In the genomic region with DNA sequence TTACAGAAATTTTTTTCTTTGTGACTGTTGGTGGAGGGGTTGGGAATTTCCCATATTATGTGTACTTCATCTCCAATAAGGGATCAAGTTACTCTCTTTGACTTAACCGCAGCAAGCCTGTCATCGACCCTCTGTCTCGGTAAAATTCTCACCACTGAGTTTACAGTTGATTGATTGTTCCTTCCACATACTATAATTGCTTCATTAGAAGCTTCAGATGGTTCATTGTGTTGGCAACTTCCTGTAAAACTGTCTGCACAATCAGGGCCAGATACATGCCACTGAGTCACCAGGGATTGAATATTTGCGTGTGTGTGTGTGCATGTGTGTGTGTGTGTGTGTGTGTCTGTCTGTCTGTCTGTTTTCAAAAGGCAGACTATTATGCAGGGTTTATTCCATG, we compare ENCODE assay signal across 12 cellular contexts.
DNase-seq lines count a peak whose midpoint lies in the region; ATAC-seq, FAIRE-seq and TF ChIP-seq lines count a peak whose summit lies in the region.
"Had no signal": no experiment of that assay in that cellular context is flagged by ENCODE, and none has a peak within 500 bp of the region (broad histone marks: within the 10 kb centered on the region; RNA-seq: fewer than 3 reads in every experiment).

No MANE protein-coding gene starts in this region.

- DNase-seq in AG10803 (ENCODE audit: low read depth), result peak; percentile 81
- peak; percentile 51 for DNase-seq in HTR-8/SVneo (ENCODE audit: insufficient read length, low spot score)
- DNase-seq in SK-MEL-5 (ENCODE audit: low read depth, low spot score), result peak; percentile 69
- peak; percentile 17 for DNase-seq in fibroblast of the aortic adventitia (ENCODE audit: low read depth)
- no peak for DNase-seq in NCI-H2196 (lab: John Stamatoyannopoulos, UW; ENCODE audit: unreplicated experiment)
- no peak for DNase-seq in GM20000 (ENCODE audit: low spot score)
- no peak for DNase-seq in 8988T
- DNase-seq: activated CD4-positive, alpha-beta T cell treated with anti-CD3 and anti-CD28 coated beads, Interleukin-2, amount 50 U/mL, for 48 hours; activated gamma-delta T cell treated with Interleukin-2 at 50 U/mL for 16 hours; cerebellar nuclear complex had no signal

- in situ Hi-C loops in SK-MEL-5 (cut with HindIII; ENCODE audit: low pct_unique_long_range_greater_than_20kb, low sequenced_read_pairs), result no loop called here

- peak; percentile 85 for FAIRE-seq in HTR-8/SVneo (lab: Jason Lieb, UNC)

- H3K4me3 ChIP-seq in AG10803 (ENCODE audit: low read length), result no peak overlapping the region
- no peak overlapping the region for H3K4me3 ChIP-seq in fibroblast of the aortic adventitia (ENCODE audit: low read depth, low read length)
- H3K4me3 ChIP-seq: vagina had no signal

- ATAC-seq in GM21723 (IDR thresholded peaks at IDR 0.05; ENCODE audit: unreplicated experiment), result no peak

- no peak for TF ChIP-seq CTCF in AG10803 (conservative IDR thresholded peaks at IDR 0.05; ENCODE audit: low read length)
- no peak for TF ChIP-seq CTCF in fibroblast of the aortic adventitia (IDR thresholded peaks at IDR 0.05; ENCODE audit: insufficient read depth, low read length)
- TF ChIP-seq CTCF in GM20000 (IDR thresholded peaks at IDR 0.05; ENCODE audit: extremely low read depth, missing control alignments), result no peak

Comparison
In these comparisons a context has a peak if more than half of its experiments do, and no peak if none do; other contexts are left out.
1. DNase-seq: peak in AG10803 (single experiment), HTR-8/SVneo (single experiment), SK-MEL-5 (single experiment) and fibroblast of the aortic adventitia (single experiment); none in NCI-H2196 (single experiment), GM20000 (single experiment) and 8988T (single experiment).